ENCODE assay signal across 18 cellular contexts in genomic region chr5:168881427-168882149, GRCh38.
DNase-seq lines count a peak whose midpoint lies in the region; ATAC-seq and TF ChIP-seq lines count a peak whose summit lies in the region.
"Had no signal": no experiment of that assay in that cellular context is flagged by ENCODE, and none has a peak within 500 bp of the region (broad histone marks: within the 10 kb centered on the region; RNA-seq: fewer than 3 reads in every experiment).

No MANE protein-coding gene starts in this region.

- no peaks in the 10 kb centered on the region for H3K9me2 ChIP-seq in OCI-LY7 (ENCODE audit: insufficient read depth, low read length)

- H3K4me3 ChIP-seq in OCI-LY7 (ENCODE audit: low read depth, low read length, poor library complexity, severe bottlenecking): no peak overlapping the region
- H3K4me3 ChIP-seq in epithelial cell of proximal tubule (ENCODE audit: low read depth, low read length): no peak overlapping the region
- H3K4me3 ChIP-seq in smooth muscle cell: no peak overlapping the region
- H3K4me3 ChIP-seq: gastrocnemius medialis, upper lobe of left lung had no signal

- no peaks in the 10 kb centered on the region for H3K27me3 ChIP-seq in smooth muscle cell (ENCODE audit: low read depth)
- H3K27me3 ChIP-seq: gastrocnemius medialis had no signal

- H3K27ac ChIP-seq in OCI-LY7 (ENCODE audit: low read depth, low read length, poor library complexity, severe bottlenecking) (no peak overlapping the region), smooth muscle cell (ENCODE audit: low read depth) (peak overlapping the region; percentile 53)
- H3K27ac ChIP-seq: 22Rv1, gastrocnemius medialis, upper lobe of left lung had no signal

- DNase-seq in DMS 273 (lab: John Stamatoyannopoulos, UW; ENCODE audit: unreplicated experiment) (peak; percentile 29), DMS 273 treated with DMSO at 0.1 percent for 48 hours (lab: John Stamatoyannopoulos, UW) (no peak), OCI-LY7 (ENCODE audit: low spot score) (peak; percentile 22), epithelial cell of proximal tubule (ENCODE audit: low read depth) (peak; percentile 6), smooth muscle cell (lab: John Stamatoyannopoulos, UW; ENCODE audit: unreplicated experiment) (no peak), G401 (ENCODE audit: low spot score) (no peak)
- DNase-seq: activated B cell treated with CpG ODN at 0.5 μM for 24 hours; activated effector memory CD4-positive, alpha-beta T cell treated with anti-CD3 and anti-CD28 coated beads, Interleukin-2, amount 50 U/mL, for 16 hours; CD4-positive, CD25-positive, alpha-beta regulatory T cell; gastrocnemius medialis; MV-4-11; NCI-H2171; stimulated activated CD4-positive, alpha-beta T cell treated with anti-CD3 and anti-CD28 coated beads, Interleukin-15, amount 100 ng/mL, for 24 hours; stimulated activated naive CD8-positive, alpha-beta T cell treated with anti-CD3 and anti-CD28 coated beads, Interleukin-15, Interleukin-2, amounts not matched to agents 100 U/mL and 50 U/mL, for 24 hours; upper lobe of left lung had no signal

- H3K4me2 ChIP-seq in OCI-LY7 (ENCODE audit: low read length) (no peak overlapping the region), smooth muscle cell (peak overlapping the region; percentile 37)

- 21% methylated on average over 11 of the region's 11 CpGs for WGBS in smooth muscle cell (ENCODE audit: low lambda C conversion rate)

- no peak overlapping the region for H3K9ac ChIP-seq in smooth muscle cell (ENCODE audit: low read depth)

- POLR2A ChIA-PET in OCI-LY7 (lab: Charles Lee): no interaction called here

- TF ChIP-seq CTCF in OCI-LY7 (conservative IDR thresholded peaks at IDR 0.05; ENCODE audit: low read length) (0 out of 2 replicates have a peak, but pooled peaks have one; percentile 19), epithelial cell of proximal tubule (conservative IDR thresholded peaks at IDR 0.05; ENCODE audit: low read depth, low read length) (no peak), smooth muscle cell (IDR thresholded peaks at IDR 0.05; ENCODE audit: borderline replicate concordance, insufficient read depth, poor library complexity, severe bottlenecking) (no peak)

- no TSS peak for BruUV-seq in OCI-LY7 (replicated peaks; lab: Mats Ljungman, UMichigan)

- no peaks in the 10 kb centered on the region for H3K79me2 ChIP-seq in OCI-LY7 (ENCODE audit: insufficient read depth, low read depth, low read length)
- no peaks in the 10 kb centered on the region for H3K79me2 ChIP-seq in smooth muscle cell (ENCODE audit: low read depth)

- intact Hi-C loops in OCI-LY7 (cut with micrococcal nuclease; ENCODE audit: unreplicated experiment): no loop called here

- ATAC-seq in GM19023 (IDR thresholded peaks at IDR 0.05; ENCODE audit: unreplicated experiment) (no peak), GM21737 (IDR thresholded peaks at IDR 0.05; ENCODE audit: unreplicated experiment) (no peak)
- ATAC-seq: gastrocnemius medialis; stimulated activated naive CD8-positive, alpha-beta T cell treated with anti-CD3 and anti-CD28 coated beads, Interleukin-15, Interleukin-2, amounts not matched to agents 100 U/mL and 50 U/mL, for 24 hours had no signal

- H4K20me1 ChIP-seq in OCI-LY7 (ENCODE audit: insufficient read depth, low read length) (no peaks in the 10 kb centered on the region), smooth muscle cell (ENCODE audit: low read depth) (no peaks in the 10 kb centered on the region)

- H3K36me3 ChIP-seq in OCI-LY7 (ENCODE audit: insufficient read depth, low read length): no peaks in the 10 kb centered on the region
- no peaks in the 10 kb centered on the region for H3K36me3 ChIP-seq in smooth muscle cell (ENCODE audit: low read depth)
- H3K36me3 ChIP-seq: gastrocnemius medialis, upper lobe of left lung had no signal

- H3F3A ChIP-seq in smooth muscle cell (ENCODE audit: low read depth): peaks cover 5% of the 10 kb centered on the region

- H3K9me3 ChIP-seq in OCI-LY7 (ENCODE audit: low read length) (no peaks in the 10 kb centered on the region), smooth muscle cell (replicated peaks; ENCODE audit: low read depth) (no peaks in the 10 kb centered on the region)
- H3K9me3 ChIP-seq: gastrocnemius medialis, upper lobe of left lung had no signal

- H3K4me1 ChIP-seq in OCI-LY7 (ENCODE audit: insufficient read depth, low read length, poor library complexity, severe bottlenecking) (peaks cover 16% of the 10 kb centered on the region), smooth muscle cell (ENCODE audit: low read depth) (peaks cover 36% of the 10 kb centered on the region)
- H3K4me1 ChIP-seq: gastrocnemius medialis had no signal

- H2AFZ ChIP-seq in OCI-LY7 (ENCODE audit: low read length) (no peak overlapping the region), smooth muscle cell (ENCODE audit: low read depth) (no peak overlapping the region)

- in situ Hi-C loops in G401 (cut with HindIII; ENCODE audit: low sequenced_read_pairs): no loop called here

- CTCF ChIA-PET in OCI-LY7 (lab: Charles Lee; ENCODE audit: unreplicated experiment): no interaction called here

Comparison
In these comparisons a context has a peak if more than half of its experiments do, and no peak if none do; other contexts are left out.
1. DNase-seq: peak in DMS 273 (single experiment), OCI-LY7 (single experiment) and epithelial cell of proximal tubule (single experiment); none in DMS 273 treated with DMSO at 0.1 percent for 48 hours (single experiment), smooth muscle cell (single experiment) and G401 (single experiment).